In genomic region chr9:94168203-94169000, GRCh38 we compare ENCODE assay signal across 9 cellular contexts.
A peak's percentile ranks its signal among the peaks of the same experiment; 100 is the strongest.
DNase-seq lines count a peak whose midpoint lies in the region; ATAC-seq and TF ChIP-seq lines count a peak whose summit lies in the region.
"Had no signal": no experiment of that assay in that cellular context is flagged by ENCODE, and none has a peak within 500 bp of the region (broad histone marks: within the 10 kb centered on the region; RNA-seq: fewer than 3 reads in every experiment).

No MANE protein-coding gene starts in this region.

- H3K4me1 ChIP-seq in body of pancreas (peaks cover 60% of the 10 kb centered on the region), mucosa of rectum (ENCODE audit: control insufficient read depth in 2 of 2, insufficient read depth in 2 of 2, low read length in 2 of 2) (peaks cover 16% of the 10 kb centered on the region in 2 donors)

- peak overlapping the region; percentile 35 to 76 for H3K9ac ChIP-seq in mucosa of rectum (ENCODE audit: low read depth in 1 of 2, low read length in 2 of 2)

- H3K27ac ChIP-seq in body of pancreas (peak overlapping the region; percentile 60 to 100 (median 100)), mucosa of rectum (ENCODE audit: low read depth in 2 of 2, low read length in 2 of 2) (peak overlapping the region; percentile 99 to 100)

- no peak for ATAC-seq in stimulated activated naive CD8-positive, alpha-beta T cell treated with anti-CD3 and anti-CD28 coated beads, Interleukin-15, Interleukin-2, amounts not matched to agents 100 U/mL and 50 U/mL, for 24 hours
- ATAC-seq in body of pancreas (no peak), GM19324 (IDR thresholded peaks at IDR 0.05; ENCODE audit: low FRiP score, unreplicated experiment) (no peak)

- WGBS in body of pancreas, 2 donors: 3 to 8% methylated on average over 10 of the region's 10 CpGs

- H3K9me3 ChIP-seq in body of pancreas: no peaks in the 10 kb centered on the region
- H3K9me3 ChIP-seq in mucosa of rectum (ENCODE audit: control insufficient read depth in 2 of 2, low read length in 2 of 2): no peaks in the 10 kb centered on the region

- H3K4me3 ChIP-seq in body of pancreas (peak overlapping the region in 1 of 2 donors; percentile 37), mucosa of rectum (ENCODE audit: low read length in 2 of 2) (peak overlapping the region; percentile 79 to 96)

- H3K27me3 ChIP-seq in body of pancreas (no peaks in the 10 kb centered on the region), mucosa of rectum (ENCODE audit: control insufficient read depth in 2 of 2, insufficient read depth in 2 of 2, low read length in 2 of 2) (no peaks in the 10 kb centered on the region)

- H3K4me1 Mint-ChIP-seq in stimulated activated naive CD8-positive, alpha-beta T cell treated with anti-CD3 and anti-CD28 coated beads, Interleukin-15, Interleukin-2, amounts not matched to agents 100 ng/mL and 50 ng/mL, for 24 hours (ENCODE audit: low read depth): peaks cover 76% of the 10 kb centered on the region

- H3K9me3 Mint-ChIP-seq in stimulated activated naive CD8-positive, alpha-beta T cell treated with anti-CD3 and anti-CD28 coated beads, Interleukin-15, Interleukin-2, amounts not matched to agents 100 ng/mL and 50 ng/mL, for 24 hours: no peaks in the 10 kb centered on the region

- intact Hi-C loops in body of pancreas (cut with DNase I): no loop called here

- peak overlapping the region; percentile 92 for H3K4me3 Mint-ChIP-seq in stimulated activated naive CD8-positive, alpha-beta T cell treated with anti-CD3 and anti-CD28 coated beads, Interleukin-15, Interleukin-2, amounts not matched to agents 100 ng/mL and 50 ng/mL, for 24 hours

- H3K36me3 ChIP-seq in body of pancreas (replicated peaks in 1 of 2; ENCODE audit: insufficient read depth in 1 of 2, low read depth in 2 of 2) (no peaks in the 10 kb centered on the region), mucosa of rectum (ENCODE audit: control insufficient read depth in 2 of 2, insufficient read depth in 2 of 2, low read length in 2 of 2) (no peaks in the 10 kb centered on the region)

- TF ChIP-seq CTCF in body of pancreas (IDR thresholded peaks at IDR 0.05): no peak

- peak overlapping the region; percentile 88 for H3K27ac Mint-ChIP-seq in stimulated activated naive CD8-positive, alpha-beta T cell treated with anti-CD3 and anti-CD28 coated beads, Interleukin-15, Interleukin-2, amounts not matched to agents 100 ng/mL and 50 ng/mL, for 24 hours

- no peak for DNase-seq in stimulated activated naive CD8-positive, alpha-beta T cell treated with anti-CD3 and anti-CD28 coated beads, Interleukin-15, Interleukin-2, amounts not matched to agents 100 U/mL and 50 U/mL, for 24 hours
- DNase-seq in body of pancreas (no peak), NCI-H2081 (lab: John Stamatoyannopoulos, UW) (no peak), NCI-H1694 treated with DMSO at 0.1 percent for 48 hours (lab: John Stamatoyannopoulos, UW) (no peak), HK-2 (ENCODE audit: unreplicated experiment) (no peak)
- DNase-seq: NCI-H187 treated with DMSO at 0.1 percent for 48 hours had no signal

- no peak for TF ChIP-seq POLR2A in body of pancreas (IDR thresholded peaks at IDR 0.05)

- peaks cover 54% of the 10 kb centered on the region for H3K36me3 Mint-ChIP-seq in stimulated activated naive CD8-positive, alpha-beta T cell treated with anti-CD3 and anti-CD28 coated beads, Interleukin-15, Interleukin-2, amounts not matched to agents 100 ng/mL and 50 ng/mL, for 24 hours (ENCODE audit: low read depth)

- no peaks in the 10 kb centered on the region for H3K27me3 Mint-ChIP-seq in stimulated activated naive CD8-positive, alpha-beta T cell treated with anti-CD3 and anti-CD28 coated beads, Interleukin-15, Interleukin-2, amounts not matched to agents 100 ng/mL and 50 ng/mL, for 24 hours
